Comparison of ENCODE assay signal across 8 cellular contexts in genomic region chr3:46892285-46893145, GRCh38. TPM values are rescaled to one million over a fixed set of nuclear protein-coding genes. Genes with fewer than 3 reads are reported as not detected.
DNase-seq lines count a peak whose midpoint lies in the region; ATAC-seq lines count a peak whose summit lies in the region.

No MANE protein-coding gene starts in this region.

- peak; percentile 80 for ATAC-seq in sciatic nerve
- no peak for ATAC-seq in HG02970 (IDR thresholded peaks at IDR 0.05; ENCODE audit: low FRiP score, unreplicated experiment)

- no peak overlapping the region for H3K27ac Mint-ChIP-seq in activated naive CD4-positive, alpha-beta T cell treated with anti-CD3 and anti-CD28 coated beads, Interleukin-2, amount 50 U/mL, for 24 hours

- H3K27me3 Mint-ChIP-seq in activated naive CD4-positive, alpha-beta T cell treated with anti-CD3 and anti-CD28 coated beads, Interleukin-2, amount 50 U/mL, for 24 hours = peaks cover 14% of the 10 kb centered on the region

- H3K36me3 Mint-ChIP-seq in activated naive CD4-positive, alpha-beta T cell treated with anti-CD3 and anti-CD28 coated beads, Interleukin-2, amount 50 U/mL, for 24 hours = no peaks in the 10 kb centered on the region

- no peaks in the 10 kb centered on the region for H3K9me3 Mint-ChIP-seq in activated naive CD4-positive, alpha-beta T cell treated with anti-CD3 and anti-CD28 coated beads, Interleukin-2, amount 50 U/mL, for 24 hours

- intact Hi-C loops in sciatic nerve (cut with DNase I) = no loop called here

- peak overlapping the region; percentile 30 for H3K4me3 Mint-ChIP-seq in activated naive CD4-positive, alpha-beta T cell treated with anti-CD3 and anti-CD28 coated beads, Interleukin-2, amount 50 U/mL, for 24 hours

- no peak for DNase-seq in activated naive CD4-positive, alpha-beta T cell treated with anti-CD3 and anti-CD28 coated beads, Interleukin-2, amount 50 U/mL, for 16 hours
- DNase-seq in NOMO-1 treated with dmso at 0.1 percent for 144 hours (lab: John Stamatoyannopoulos, UW; ENCODE audit: unreplicated experiment) (peak; percentile 77), cerebellar cortex (ENCODE audit: low spot score) (peak; percentile 81), iPS-NIHi11 (ENCODE audit: low spot score) (peak; percentile 96), sciatic nerve (ENCODE audit: low spot score) (peak; percentile 83), NCI-H1694 treated with DMSO at 0.1 percent for 48 hours (lab: John Stamatoyannopoulos, UW) (no peak)

- no peaks in the 10 kb centered on the region for H3K4me1 Mint-ChIP-seq in activated naive CD4-positive, alpha-beta T cell treated with anti-CD3 and anti-CD28 coated beads, Interleukin-2, amount 50 U/mL, for 24 hours

RNA-seq across cellular contexts. Expression of gene PTH1R, which starts 15.0 kb away (rescaled TPM):
- 6.6 TPM for total RNA-seq in sciatic nerve

RNA-seq across cellular contexts. Expression of gene MYL3, which starts 29.3 kb away (rescaled TPM):
- 3.3 TPM for total RNA-seq in sciatic nerve

Comparison
In these comparisons a context has a peak if more than half of its experiments do, and no peak if none do; other contexts are left out.
1. DNase-seq: peak in NOMO-1 treated with dmso at 0.1 percent for 144 hours (single experiment), cerebellar cortex (single experiment), iPS-NIHi11 (single experiment) and sciatic nerve (single experiment); none in activated naive CD4-positive, alpha-beta T cell treated with anti-CD3 and anti-CD28 coated beads, Interleukin-2, amount 50 U/mL, for 16 hours (single experiment) and NCI-H1694 treated with DMSO at 0.1 percent for 48 hours (single experiment).